Comparison of ENCODE assay signal across 19 cellular contexts in genomic region chr6:127422791-127423190, GRCh38. TPM values are rescaled to one million over a fixed set of nuclear protein-coding genes. Genes with fewer than 3 reads are reported as not detected.
"Had no signal": no experiment of that assay in that cellular context is flagged by ENCODE, and none has a peak within 500 bp of the region (broad histone marks: within the 10 kb centered on the region; RNA-seq: fewer than 3 reads in every experiment).

No MANE protein-coding gene starts in this region.

- H3K27ac ChIP-seq: heart right ventricle, right atrium auricular region, suprapubic skin, thyroid gland, upper lobe of right lung, vagina had no signal

- H3K27me3 ChIP-seq: heart right ventricle, right atrium auricular region, suprapubic skin, thyroid gland, upper lobe of right lung, vagina had no signal

- H3K9me3 ChIP-seq: heart right ventricle, mucosa of descending colon, right atrium auricular region, suprapubic skin, thyroid gland, upper lobe of right lung, vagina had no signal

- H3K4me3 Mint-ChIP-seq: dendritic cell treated with granulocyte-macrophage colony-stimulating factor and Interleukin-4, amounts not matched to agents 40 ng/mL and 50 ng/mL, for 4 days; natural killer cell; neural crest cell had no signal

- H3K27ac Mint-ChIP-seq: natural killer cell had no signal

- H3K36me3 ChIP-seq: heart right ventricle, right atrium auricular region, suprapubic skin, thyroid gland, upper lobe of right lung, vagina had no signal

- H3K4me1 ChIP-seq: right atrium auricular region, thyroid gland, upper lobe of right lung had no signal

- H3K4me3 ChIP-seq: heart right ventricle, mucosa of descending colon, right atrium auricular region, suprapubic skin, thyroid gland, upper lobe of right lung, vagina had no signal

- H3K27me3 Mint-ChIP-seq: dendritic cell treated with granulocyte-macrophage colony-stimulating factor and Interleukin-4, amounts not matched to agents 40 ng/mL and 50 ng/mL, for 4 days had no signal

- ATAC-seq: heart right ventricle, mucosa of descending colon, natural killer cell, upper lobe of right lung had no signal

- H3K36me3 Mint-ChIP-seq: natural killer cell had no signal

- DNase-seq: foreskin melanocyte; heart right ventricle; hypothalamus; kidney glomerular epithelial cell; mucosa of descending colon; natural killer cell; posterior cingulate gyrus; small intestine; stimulated activated CD4-positive, alpha-beta T cell treated with anti-CD3 and anti-CD28 coated beads, Interleukin-12 subunit alpha, Interleukin-12 subunit beta, amount 100 ng/mL, for 4 hours; stimulated activated naive CD4-positive, alpha-beta T cell treated with Interleukin-2 at 50 U/mL for 16 hours; thyroid gland; upper lobe of right lung had no signal

- H3K9me3 Mint-ChIP-seq: dendritic cell treated with granulocyte-macrophage colony-stimulating factor and Interleukin-4, amounts not matched to agents 40 ng/mL and 50 ng/mL, for 4 days; natural killer cell; neural crest cell had no signal

RNA-seq across cellular contexts. Expression of gene KIAA0408, which starts 36.4 kb away (rescaled TPM):
- total RNA-seq: lung microvascular endothelial cell, pulmonary artery endothelial cell had no signal
